14 cellular contexts compared by ENCODE assay signal in genomic region chr19:33298146-33298911, GRCh38. TPM values are rescaled to one million over a fixed set of nuclear protein-coding genes. Genes with fewer than 3 reads are reported as not detected.
DNase-seq lines count a peak whose midpoint lies in the region; ATAC-seq and TF ChIP-seq lines count a peak whose summit lies in the region.
"Had no signal": no experiment of that assay in that cellular context is flagged by ENCODE, and none has a peak within 500 bp of the region (broad histone marks: within the 10 kb centered on the region; RNA-seq: fewer than 3 reads in every experiment).

No MANE protein-coding gene starts in this region.

- H3F3A ChIP-seq in MM.1S (ENCODE audit: insufficient read depth, low read length) = no peaks in the 10 kb centered on the region

- intact Hi-C loops in right lobe of liver (cut with DNase I) = no loop called here

- H3K36me3 ChIP-seq in right lobe of liver (no peaks in the 10 kb centered on the region), MM.1S (replicated peaks; ENCODE audit: insufficient read depth, low read length) (no peaks in the 10 kb centered on the region)
- H3K36me3 ChIP-seq: brain microvascular endothelial cell, heart left ventricle had no signal

- TF ChIP-seq CTCF in right lobe of liver (IDR thresholded peaks at IDR 0.05) (no peak), MM.1S (IDR thresholded peaks at IDR 0.05; ENCODE audit: low read length) (no peak)

- H3K27me3 ChIP-seq in right lobe of liver = no peaks in the 10 kb centered on the region
- peaks cover 77% of the 10 kb centered on the region for H3K27me3 ChIP-seq in MM.1S (replicated peaks; ENCODE audit: insufficient read depth, low read length)

- H3K9ac ChIP-seq in MM.1S (ENCODE audit: low read length) = no peak overlapping the region

- H3K9me3 ChIP-seq in right lobe of liver (no peaks in the 10 kb centered on the region), MM.1S (replicated peaks; ENCODE audit: insufficient read depth, low read length) (no peaks in the 10 kb centered on the region)
- H3K9me3 ChIP-seq: heart left ventricle had no signal

- H3K4me3 ChIP-seq in right lobe of liver (peak overlapping the region in 2 of 3 donors; percentile 86 to 93), MM.1S (ENCODE audit: low read length) (no peak overlapping the region)

- peak; percentile 36 to 64 (median 48) for ATAC-seq in right lobe of liver
- ATAC-seq in HG03432 (IDR thresholded peaks at IDR 0.05; ENCODE audit: unreplicated experiment) = no peak
- ATAC-seq: activated CD8-positive, alpha-beta T cell treated with anti-CD3 and anti-CD28 coated beads for 36 hours; heart left ventricle; left colon had no signal

- no peaks in the 10 kb centered on the region for H4K20me1 ChIP-seq in MM.1S (ENCODE audit: insufficient read depth, low read length)

- DNase-seq in activated effector memory CD4-positive, alpha-beta T cell treated with anti-CD3 and anti-CD28 coated beads, Interleukin-2, amount 50 U/mL, for 16 hours = peak; percentile 41
- DNase-seq in activated effector memory CD4-positive, alpha-beta T cell treated with Interleukin-2 at 50 U/mL for 16 hours = no peak
- DNase-seq in T47D (ENCODE audit: low read depth in 1 of 2, low spot score in 1 of 2) (peak; percentile 46 to 83), right lobe of liver (peak; percentile 74 to 91 (median 88)), ureter (ENCODE audit: low spot score) (peak; percentile 85), MM.1S (no peak)
- DNase-seq in stimulated activated naive CD4-positive, alpha-beta T cell (lab: John Stamatoyannopoulos, UW) = no peak
- DNase-seq: activated CD8-positive, alpha-beta T cell treated with anti-CD3 and anti-CD28 coated beads for 36 hours; activated naive CD4-positive, alpha-beta T cell; brain microvascular endothelial cell; Karpas-422 had no signal

- H3K79me2 ChIP-seq in MM.1S (ENCODE audit: low read length) = no peaks in the 10 kb centered on the region

- no peak overlapping the region for H2AFZ ChIP-seq in MM.1S (ENCODE audit: low read length)

- in situ Hi-C loops in T47D (cut with HindIII; ENCODE audit: low pct_unique_long_range_greater_than_20kb, low sequenced_read_pairs) = no loop called here

- H3K27ac ChIP-seq in right lobe of liver (peak overlapping the region in 2 of 3 donors; percentile 91 to 99), MM.1S (ENCODE audit: low read length) (no peak overlapping the region)
- H3K27ac ChIP-seq: brain microvascular endothelial cell had no signal

- no peak for TF ChIP-seq POLR2A in right lobe of liver (IDR thresholded peaks at IDR 0.05)

- H3K4me1 ChIP-seq in right lobe of liver = peaks cover 0 to 34% (median 6%) of the 10 kb centered on the region in 4 donors
- H3K4me1 ChIP-seq in MM.1S (ENCODE audit: low read length) = no peaks in the 10 kb centered on the region

- 17% methylated on average over 13 of the region's 25 CpGs for WGBS in right lobe of liver (ENCODE audit: insufficient coverage, low coverage, low lambda C conversion rate, missing lambda C conversion rate)

- no peaks in the 10 kb centered on the region for H3K9me2 ChIP-seq in MM.1S (replicated peaks; ENCODE audit: insufficient read depth, low read length)

- H3K4me2 ChIP-seq in MM.1S (ENCODE audit: low read depth, low read length) = no peak overlapping the region

RNA-seq across cellular contexts. Expression of gene CEBPA, which starts 4.0 kb away (rescaled TPM):
- 100 to 1,000 TPM in 4 of 6 experiments, 10 to 100 TPM in 2; 53.9 to 163 (median 119) TPM for total RNA-seq in right lobe of liver
- total RNA-seq in ureter = 34.1 TPM

Comparison
In these comparisons a context has a peak if more than half of its experiments do, and no peak if none do; other contexts are left out.
1. DNase-seq: peak in activated effector memory CD4-positive, alpha-beta T cell treated with anti-CD3 and anti-CD28 coated beads, Interleukin-2, amount 50 U/mL, for 16 hours (single experiment), T47D (2 of 2), right lobe of liver (3 of 3) and ureter (single experiment); none in activated effector memory CD4-positive, alpha-beta T cell treated with Interleukin-2 at 50 U/mL for 16 hours (single experiment), MM.1S (single experiment) and stimulated activated naive CD4-positive, alpha-beta T cell (0 of 6).